Comparison of ENCODE assay signal across 1 cellular context in the genomic region with DNA sequence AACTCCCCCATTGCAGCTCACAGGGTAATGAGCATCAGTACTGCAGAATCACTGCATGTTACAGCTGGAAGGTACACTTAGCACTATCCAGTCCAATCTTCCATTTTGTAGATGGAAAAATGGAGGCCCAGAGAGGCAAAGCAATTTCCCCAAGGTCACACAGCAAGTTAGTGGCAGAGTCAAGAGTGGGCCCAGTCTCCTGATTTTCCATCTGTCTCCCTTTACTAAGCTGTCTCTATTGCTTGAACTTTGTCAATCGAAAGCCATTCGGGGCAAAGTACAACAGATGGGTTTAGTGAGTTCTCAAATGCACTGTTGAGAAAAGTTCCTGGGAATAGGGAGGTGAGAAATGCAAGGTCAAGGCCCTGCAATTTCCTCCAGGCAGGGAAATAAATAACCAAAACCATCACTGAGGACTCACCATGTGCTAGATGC.
TF ChIP-seq lines count a peak whose summit lies in the region.

No MANE protein-coding gene starts in this region.

TF ChIP-seq in HepG2, 621 proteins besides CTCF, POLR2A, EP300 and RAD21 (continued from another document and continues in another):
- TF ChIP-seq, protein P1, sequence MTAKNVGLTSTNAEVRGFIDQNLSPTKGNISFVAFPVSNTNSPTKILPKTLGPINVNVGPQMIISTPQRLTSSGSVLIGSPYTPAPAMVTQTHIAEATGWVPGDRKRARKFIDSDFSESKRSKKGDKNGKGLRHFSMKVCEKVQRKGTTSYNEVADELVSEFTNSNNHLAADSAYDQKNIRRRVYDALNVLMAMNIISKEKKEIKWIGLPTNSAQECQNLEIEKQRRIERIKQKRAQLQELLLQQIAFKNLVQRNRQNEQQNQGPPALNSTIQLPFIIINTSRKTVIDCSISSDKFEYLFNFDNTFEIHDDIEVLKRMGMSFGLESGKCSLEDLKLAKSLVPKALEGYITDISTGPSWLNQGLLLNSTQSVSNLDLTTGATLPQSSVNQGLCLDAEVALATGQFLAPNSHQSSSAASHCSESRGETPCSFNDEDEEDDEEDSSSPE (CRISPR knock-in tag; IDR thresholded peaks at IDR 0.05): no peak
- TF ChIP-seq, protein P2, sequence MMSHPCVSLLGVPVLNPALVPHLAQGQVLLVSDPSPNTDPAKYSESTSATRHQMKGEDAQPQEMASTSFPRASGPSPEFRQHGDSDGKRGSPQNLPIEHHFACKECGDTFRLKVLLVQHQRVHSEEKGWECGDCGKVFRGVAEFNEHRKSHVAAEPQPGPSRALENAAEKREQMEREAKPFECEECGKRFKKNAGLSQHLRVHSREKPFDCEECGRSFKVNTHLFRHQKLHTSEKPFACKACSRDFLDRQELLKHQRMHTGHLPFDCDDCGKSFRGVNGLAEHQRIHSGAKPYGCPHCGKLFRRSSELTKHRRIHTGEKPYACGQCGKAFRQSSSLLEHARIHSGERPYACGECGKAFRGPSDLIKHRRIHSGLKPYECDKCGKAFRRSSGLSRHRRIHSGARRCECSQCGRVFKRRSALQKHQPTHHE (CRISPR knock-in tag; IDR thresholded peaks at IDR 0.05; ENCODE audit: borderline replicate concordance): no peak
- TF ChIP-seq, protein P3, sequence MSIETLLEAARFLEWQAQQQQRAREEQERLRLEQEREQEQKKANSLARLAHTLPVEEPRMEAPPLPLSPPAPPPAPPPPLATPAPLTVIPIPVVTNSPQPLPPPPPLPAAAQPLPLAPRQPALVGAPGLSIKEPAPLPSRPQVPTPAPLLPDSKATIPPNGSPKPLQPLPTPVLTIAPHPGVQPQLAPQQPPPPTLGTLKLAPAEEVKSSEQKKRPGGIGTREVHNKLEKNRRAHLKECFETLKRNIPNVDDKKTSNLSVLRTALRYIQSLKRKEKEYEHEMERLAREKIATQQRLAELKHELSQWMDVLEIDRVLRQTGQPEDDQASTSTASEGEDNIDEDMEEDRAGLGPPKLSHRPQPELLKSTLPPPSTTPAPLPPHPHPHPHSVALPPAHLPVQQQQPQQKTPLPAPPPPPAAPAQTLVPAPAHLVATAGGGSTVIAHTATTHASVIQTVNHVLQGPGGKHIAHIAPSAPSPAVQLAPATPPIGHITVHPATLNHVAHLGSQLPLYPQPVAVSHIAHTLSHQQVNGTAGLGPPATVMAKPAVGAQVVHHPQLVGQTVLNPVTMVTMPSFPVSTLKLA (IDR thresholded peaks at IDR 0.05): no peak
- TF ChIP-seq NCOR1 (IDR thresholded peaks at IDR 0.05; ENCODE audit: borderline replicate concordance, low read length) (peak; percentile 59), ELF4 (CRISPR knock-in tag; IDR thresholded peaks at IDR 0.05; ENCODE audit: borderline replicate concordance) (no peak), SMYD3 (CRISPR knock-in tag; IDR thresholded peaks at IDR 0.05) (no peak), MBNL3 (CRISPR knock-in tag; conservative IDR thresholded peaks at IDR 0.05) (no peak), TOE1 (CRISPR knock-in tag; IDR thresholded peaks at IDR 0.05) (no peak), PTBP1 (IDR thresholded peaks at IDR 0.05; ENCODE audit: low read depth, low read length, poor library complexity, severe bottlenecking) (no peak), TMF1 (CRISPR knock-in tag; IDR thresholded peaks at IDR 0.05; ENCODE audit: low read depth) (no peak), ZNF549 (CRISPR knock-in tag; IDR thresholded peaks at IDR 0.05) (no peak), THAP11 (CRISPR knock-in tag; IDR thresholded peaks at IDR 0.05) (no peak), THYN1 (CRISPR knock-in tag; IDR thresholded peaks at IDR 0.05; ENCODE audit: borderline replicate concordance, low read depth) (no peak), ZNF20 (CRISPR knock-in tag; IDR thresholded peaks at IDR 0.05) (no peak), ZFP82 (CRISPR knock-in tag; IDR thresholded peaks at IDR 0.05; ENCODE audit: borderline replicate concordance) (no peak), KLF16 (CRISPR knock-in tag; IDR thresholded peaks at IDR 0.05) (no peak), ZNF264 (CRISPR knock-in tag; IDR thresholded peaks at IDR 0.05) (no peak), ESRRA (CRISPR knock-in tag; IDR thresholded peaks at IDR 0.05; ENCODE audit: low read depth) (peak; percentile 32; the same call in 1 of the 2 replicates), ZNF143 (CRISPR knock-in tag; IDR thresholded peaks at IDR 0.05) (no peak), NCOA2 (CRISPR knock-in tag; IDR thresholded peaks at IDR 0.05) (peak; percentile 12; the same call in 1 of the 2 replicates), CENPT (CRISPR knock-in tag; IDR thresholded peaks at IDR 0.05; ENCODE audit: low read depth) (no peak), YEATS4 (CRISPR knock-in tag; IDR thresholded peaks at IDR 0.05; ENCODE audit: borderline replicate concordance) (no peak), ZBTB42 (CRISPR knock-in tag; IDR thresholded peaks at IDR 0.05) (no peak), STAG1 (CRISPR knock-in tag; IDR thresholded peaks at IDR 0.05) (no peak), ZNF598 (CRISPR knock-in tag; IDR thresholded peaks at IDR 0.05; ENCODE audit: borderline replicate concordance) (no peak), ETV6 (CRISPR knock-in tag; conservative IDR thresholded peaks at IDR 0.05) (no peak), ZNF234 (CRISPR knock-in tag; conservative IDR thresholded peaks at IDR 0.05) (no peak), ZNF253 (CRISPR knock-in tag; IDR thresholded peaks at IDR 0.05; ENCODE audit: borderline replicate concordance) (no peak), ZNF572 (CRISPR knock-in tag; IDR thresholded peaks at IDR 0.05) (no peak), ZNF207 (IDR thresholded peaks at IDR 0.05; ENCODE audit: borderline replicate concordance) (no peak), HOXA9 (CRISPR knock-in tag; IDR thresholded peaks at IDR 0.05; ENCODE audit: borderline replicate concordance) (no peak), SATB2 (CRISPR knock-in tag; IDR thresholded peaks at IDR 0.05) (no peak), SOX6 (IDR thresholded peaks at IDR 0.05) (no peak), SOX6 (CRISPR knock-in tag; IDR thresholded peaks at IDR 0.05) (no peak)
- TF ChIP-seq, protein P4, sequence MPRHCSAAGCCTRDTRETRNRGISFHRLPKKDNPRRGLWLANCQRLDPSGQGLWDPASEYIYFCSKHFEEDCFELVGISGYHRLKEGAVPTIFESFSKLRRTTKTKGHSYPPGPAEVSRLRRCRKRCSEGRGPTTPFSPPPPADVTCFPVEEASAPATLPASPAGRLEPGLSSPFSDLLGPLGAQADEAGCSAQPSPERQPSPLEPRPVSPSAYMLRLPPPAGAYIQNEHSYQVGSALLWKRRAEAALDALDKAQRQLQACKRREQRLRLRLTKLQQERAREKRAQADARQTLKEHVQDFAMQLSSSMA (CRISPR knock-in tag; IDR thresholded peaks at IDR 0.05): no peak
- TF ChIP-seq, protein P5, sequence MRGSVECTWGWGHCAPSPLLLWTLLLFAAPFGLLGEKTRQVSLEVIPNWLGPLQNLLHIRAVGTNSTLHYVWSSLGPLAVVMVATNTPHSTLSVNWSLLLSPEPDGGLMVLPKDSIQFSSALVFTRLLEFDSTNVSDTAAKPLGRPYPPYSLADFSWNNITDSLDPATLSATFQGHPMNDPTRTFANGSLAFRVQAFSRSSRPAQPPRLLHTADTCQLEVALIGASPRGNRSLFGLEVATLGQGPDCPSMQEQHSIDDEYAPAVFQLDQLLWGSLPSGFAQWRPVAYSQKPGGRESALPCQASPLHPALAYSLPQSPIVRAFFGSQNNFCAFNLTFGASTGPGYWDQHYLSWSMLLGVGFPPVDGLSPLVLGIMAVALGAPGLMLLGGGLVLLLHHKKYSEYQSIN (CRISPR knock-in tag; IDR thresholded peaks at IDR 0.05; ENCODE audit: borderline replicate concordance): no peak
- TF ChIP-seq, protein P6, sequence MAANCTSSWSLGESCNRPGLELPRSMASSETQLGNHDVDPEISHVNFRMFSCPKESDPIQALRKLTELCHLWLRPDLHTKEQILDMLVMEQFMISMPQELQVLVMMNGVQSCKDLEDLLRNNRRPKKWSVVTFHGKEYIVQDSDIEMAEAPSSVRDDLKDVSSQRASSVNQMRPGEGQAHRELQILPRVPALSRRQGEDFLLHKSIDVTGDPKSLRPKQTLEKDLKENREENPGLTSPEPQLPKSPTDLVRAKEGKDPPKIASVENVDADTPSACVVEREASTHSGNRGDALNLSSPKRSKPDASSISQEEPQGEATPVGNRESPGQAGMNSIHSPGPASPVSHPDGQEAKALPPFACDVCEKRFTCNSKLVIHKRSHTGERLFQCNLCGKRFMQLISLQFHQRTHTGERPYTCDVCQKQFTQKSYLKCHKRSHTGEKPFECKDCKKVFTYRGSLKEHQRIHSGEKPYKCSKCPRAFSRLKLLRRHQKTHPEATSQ (CRISPR knock-in tag; IDR thresholded peaks at IDR 0.05; ENCODE audit: borderline replicate concordance): no peak
- TF ChIP-seq, protein P7, sequence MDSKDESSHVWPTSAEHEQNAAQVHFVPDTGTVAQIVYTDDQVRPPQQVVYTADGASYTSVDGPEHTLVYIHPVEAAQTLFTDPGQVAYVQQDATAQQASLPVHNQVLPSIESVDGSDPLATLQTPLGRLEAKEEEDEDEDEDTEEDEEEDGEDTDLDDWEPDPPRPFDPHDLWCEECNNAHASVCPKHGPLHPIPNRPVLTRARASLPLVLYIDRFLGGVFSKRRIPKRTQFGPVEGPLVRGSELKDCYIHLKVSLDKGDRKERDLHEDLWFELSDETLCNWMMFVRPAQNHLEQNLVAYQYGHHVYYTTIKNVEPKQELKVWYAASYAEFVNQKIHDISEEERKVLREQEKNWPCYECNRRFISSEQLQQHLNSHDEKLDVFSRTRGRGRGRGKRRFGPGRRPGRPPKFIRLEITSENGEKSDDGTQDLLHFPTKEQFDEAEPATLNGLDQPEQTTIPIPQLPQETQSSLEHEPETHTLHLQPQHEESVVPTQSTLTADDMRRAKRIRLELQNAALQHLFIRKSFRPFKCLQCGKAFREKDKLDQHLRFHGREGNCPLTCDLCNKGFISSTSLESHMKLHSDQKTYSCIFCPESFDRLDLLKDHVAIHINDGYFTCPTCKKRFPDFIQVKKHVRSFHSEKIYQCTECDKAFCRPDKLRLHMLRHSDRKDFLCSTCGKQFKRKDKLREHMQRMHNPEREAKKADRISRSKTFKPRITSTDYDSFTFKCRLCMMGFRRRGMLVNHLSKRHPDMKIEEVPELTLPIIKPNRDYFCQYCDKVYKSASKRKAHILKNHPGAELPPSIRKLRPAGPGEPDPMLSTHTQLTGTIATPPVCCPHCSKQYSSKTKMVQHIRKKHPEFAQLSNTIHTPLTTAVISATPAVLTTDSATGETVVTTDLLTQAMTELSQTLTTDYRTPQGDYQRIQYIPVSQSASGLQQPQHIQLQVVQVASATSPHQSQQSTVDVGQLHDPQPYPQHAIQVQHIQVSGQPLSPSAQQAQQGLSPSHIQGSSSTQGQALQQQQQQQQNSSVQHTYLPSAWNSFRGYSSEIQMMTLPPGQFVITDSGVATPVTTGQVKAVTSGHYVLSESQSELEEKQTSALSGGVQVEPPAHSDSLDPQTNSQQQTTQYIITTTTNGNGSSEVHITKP (CRISPR knock-in tag; IDR thresholded peaks at IDR 0.05; ENCODE audit: low read depth): no peak
- TF ChIP-seq, protein P8, sequence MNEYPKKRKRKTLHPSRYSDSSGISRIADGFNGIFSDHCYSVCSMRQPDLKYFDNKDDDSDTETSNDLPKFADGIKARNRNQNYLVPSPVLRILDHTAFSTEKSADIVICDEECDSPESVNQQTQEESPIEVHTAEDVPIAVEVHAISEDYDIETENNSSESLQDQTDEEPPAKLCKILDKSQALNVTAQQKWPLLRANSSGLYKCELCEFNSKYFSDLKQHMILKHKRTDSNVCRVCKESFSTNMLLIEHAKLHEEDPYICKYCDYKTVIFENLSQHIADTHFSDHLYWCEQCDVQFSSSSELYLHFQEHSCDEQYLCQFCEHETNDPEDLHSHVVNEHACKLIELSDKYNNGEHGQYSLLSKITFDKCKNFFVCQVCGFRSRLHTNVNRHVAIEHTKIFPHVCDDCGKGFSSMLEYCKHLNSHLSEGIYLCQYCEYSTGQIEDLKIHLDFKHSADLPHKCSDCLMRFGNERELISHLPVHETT (CRISPR knock-in tag; conservative IDR thresholded peaks at IDR 0.05): no peak
- TF ChIP-seq, protein P9, sequence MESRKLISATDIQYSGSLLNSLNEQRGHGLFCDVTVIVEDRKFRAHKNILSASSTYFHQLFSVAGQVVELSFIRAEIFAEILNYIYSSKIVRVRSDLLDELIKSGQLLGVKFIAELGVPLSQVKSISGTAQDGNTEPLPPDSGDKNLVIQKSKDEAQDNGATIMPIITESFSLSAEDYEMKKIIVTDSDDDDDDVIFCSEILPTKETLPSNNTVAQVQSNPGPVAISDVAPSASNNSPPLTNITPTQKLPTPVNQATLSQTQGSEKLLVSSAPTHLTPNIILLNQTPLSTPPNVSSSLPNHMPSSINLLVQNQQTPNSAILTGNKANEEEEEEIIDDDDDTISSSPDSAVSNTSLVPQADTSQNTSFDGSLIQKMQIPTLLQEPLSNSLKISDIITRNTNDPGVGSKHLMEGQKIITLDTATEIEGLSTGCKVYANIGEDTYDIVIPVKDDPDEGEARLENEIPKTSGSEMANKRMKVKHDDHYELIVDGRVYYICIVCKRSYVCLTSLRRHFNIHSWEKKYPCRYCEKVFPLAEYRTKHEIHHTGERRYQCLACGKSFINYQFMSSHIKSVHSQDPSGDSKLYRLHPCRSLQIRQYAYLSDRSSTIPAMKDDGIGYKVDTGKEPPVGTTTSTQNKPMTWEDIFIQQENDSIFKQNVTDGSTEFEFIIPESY (CRISPR knock-in tag; IDR thresholded peaks at IDR 0.05): no peak
- TF ChIP-seq, protein P10, sequence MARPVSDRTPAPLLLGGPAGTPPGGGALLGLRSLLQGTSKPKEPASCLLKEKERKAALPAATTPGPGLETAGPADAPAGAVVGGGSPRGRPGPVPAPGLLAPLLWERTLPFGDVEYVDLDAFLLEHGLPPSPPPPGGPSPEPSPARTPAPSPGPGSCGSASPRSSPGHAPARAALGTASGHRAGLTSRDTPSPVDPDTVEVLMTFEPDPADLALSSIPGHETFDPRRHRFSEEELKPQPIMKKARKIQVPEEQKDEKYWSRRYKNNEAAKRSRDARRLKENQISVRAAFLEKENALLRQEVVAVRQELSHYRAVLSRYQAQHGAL (CRISPR knock-in tag; IDR thresholded peaks at IDR 0.05; ENCODE audit: not compliant biosample characterization): no peak
- TF ChIP-seq, protein P11, sequence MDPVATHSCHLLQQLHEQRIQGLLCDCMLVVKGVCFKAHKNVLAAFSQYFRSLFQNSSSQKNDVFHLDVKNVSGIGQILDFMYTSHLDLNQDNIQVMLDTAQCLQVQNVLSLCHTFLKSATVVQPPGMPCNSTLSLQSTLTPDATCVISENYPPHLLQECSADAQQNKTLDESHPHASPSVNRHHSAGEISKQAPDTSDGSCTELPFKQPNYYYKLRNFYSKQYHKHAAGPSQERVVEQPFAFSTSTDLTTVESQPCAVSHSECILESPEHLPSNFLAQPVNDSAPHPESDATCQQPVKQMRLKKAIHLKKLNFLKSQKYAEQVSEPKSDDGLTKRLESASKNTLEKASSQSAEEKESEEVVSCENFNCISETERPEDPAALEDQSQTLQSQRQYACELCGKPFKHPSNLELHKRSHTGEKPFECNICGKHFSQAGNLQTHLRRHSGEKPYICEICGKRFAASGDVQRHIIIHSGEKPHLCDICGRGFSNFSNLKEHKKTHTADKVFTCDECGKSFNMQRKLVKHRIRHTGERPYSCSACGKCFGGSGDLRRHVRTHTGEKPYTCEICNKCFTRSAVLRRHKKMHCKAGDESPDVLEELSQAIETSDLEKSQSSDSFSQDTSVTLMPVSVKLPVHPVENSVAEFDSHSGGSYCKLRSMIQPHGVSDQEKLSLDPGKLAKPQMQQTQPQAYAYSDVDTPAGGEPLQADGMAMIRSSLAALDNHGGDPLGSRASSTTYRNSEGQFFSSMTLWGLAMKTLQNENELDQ (CRISPR knock-in tag; IDR thresholded peaks at IDR 0.05; ENCODE audit: borderline replicate concordance): no peak
